Comparison of ENCODE assay signal across 1 cellular context in the genomic region with DNA sequence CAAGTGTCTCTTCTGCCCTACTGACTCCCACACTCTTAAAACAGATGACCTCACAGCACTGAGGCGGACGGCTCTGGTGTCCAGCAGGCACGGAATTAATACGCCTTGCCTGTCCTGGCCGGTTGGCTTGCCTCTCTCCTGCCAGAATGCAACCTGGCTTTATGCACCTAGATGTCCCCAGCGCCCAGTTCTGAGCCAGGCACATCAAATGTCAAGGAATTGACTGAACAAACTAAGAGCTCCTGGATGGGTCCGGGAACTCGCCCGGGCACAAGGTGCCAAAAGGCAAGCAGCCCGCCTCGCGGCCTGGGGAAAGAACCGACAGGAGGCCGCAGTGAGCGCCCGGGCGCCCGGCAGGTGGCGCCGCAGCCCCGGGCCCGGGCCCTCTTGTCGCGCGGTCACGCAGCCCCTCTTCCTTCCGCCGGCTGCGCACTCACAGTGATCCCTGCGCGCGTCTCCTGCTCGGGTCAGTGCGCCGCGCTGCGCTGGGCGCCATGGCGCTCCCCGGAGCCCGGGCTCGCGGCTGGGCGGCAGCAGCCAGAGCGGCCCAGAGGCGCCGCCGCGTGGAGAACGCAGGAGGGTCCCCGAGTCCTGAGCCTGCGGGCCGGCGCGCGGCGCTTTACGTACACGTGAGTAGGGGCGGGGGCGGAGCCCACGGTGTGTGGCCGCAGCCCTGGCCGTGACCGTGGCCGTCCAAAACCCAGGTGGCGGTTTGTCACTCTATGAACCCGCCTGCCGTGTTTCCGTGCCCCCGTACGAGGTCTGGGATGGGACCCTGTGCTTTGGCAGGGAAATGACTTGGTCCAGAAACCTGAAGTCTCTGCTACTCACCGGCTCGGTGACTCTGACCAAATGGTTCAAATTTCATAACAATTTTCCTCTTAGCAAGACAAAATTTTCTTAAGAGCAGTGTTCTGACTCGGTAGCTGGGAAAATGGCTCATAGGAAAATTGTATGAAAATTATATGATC.
TF ChIP-seq lines count a peak whose summit lies in the region.

Gene RSAD1 (plus strand): TSS at position 470 of the 971 bp plus-strand sequence. CDS start 25 bp downstream, at position 495.

TF ChIP-seq in HepG2, 621 proteins besides CTCF, POLR2A, EP300 and RAD21 (continued from another document and continues in another):
- TF ChIP-seq, protein P1, sequence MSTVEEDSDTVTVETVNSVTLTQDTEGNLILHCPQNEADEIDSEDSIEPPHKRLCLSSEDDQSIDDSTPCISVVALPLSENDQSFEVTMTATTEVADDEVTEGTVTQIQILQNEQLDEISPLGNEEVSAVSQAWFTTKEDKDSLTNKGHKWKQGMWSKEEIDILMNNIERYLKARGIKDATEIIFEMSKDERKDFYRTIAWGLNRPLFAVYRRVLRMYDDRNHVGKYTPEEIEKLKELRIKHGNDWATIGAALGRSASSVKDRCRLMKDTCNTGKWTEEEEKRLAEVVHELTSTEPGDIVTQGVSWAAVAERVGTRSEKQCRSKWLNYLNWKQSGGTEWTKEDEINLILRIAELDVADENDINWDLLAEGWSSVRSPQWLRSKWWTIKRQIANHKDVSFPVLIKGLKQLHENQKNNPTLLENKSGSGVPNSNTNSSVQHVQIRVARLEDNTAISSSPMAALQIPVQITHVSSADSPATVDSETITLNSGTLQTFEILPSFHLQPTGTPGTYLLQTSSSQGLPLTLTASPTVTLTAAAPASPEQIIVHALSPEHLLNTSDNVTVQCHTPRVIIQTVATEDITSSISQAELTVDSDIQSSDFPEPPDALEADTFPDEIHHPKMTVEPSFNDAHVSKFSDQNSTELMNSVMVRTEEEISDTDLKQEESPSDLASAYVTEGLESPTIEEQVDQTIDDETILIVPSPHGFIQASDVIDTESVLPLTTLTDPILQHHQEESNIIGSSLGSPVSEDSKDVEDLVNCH (CRISPR knock-in tag; IDR thresholded peaks at IDR 0.05), result no peak
- no peak for TF ChIP-seq GPN1 (CRISPR knock-in tag; IDR thresholded peaks at IDR 0.05; ENCODE audit: borderline replicate concordance)
- TF ChIP-seq HMG20A (CRISPR knock-in tag; IDR thresholded peaks at IDR 0.05; ENCODE audit: borderline replicate concordance), result no peak; the same call in 1 of the 2 replicates
- 0 out of 2 replicates have a peak, but pooled peaks have one; percentile 19 for TF ChIP-seq ZBTB42 (CRISPR knock-in tag; IDR thresholded peaks at IDR 0.05)
- TF ChIP-seq ZNF850 (CRISPR knock-in tag; conservative IDR thresholded peaks at IDR 0.05), result peak; percentile 76; the same call in 1 of the 2 replicates
- TF ChIP-seq STAG1 (CRISPR knock-in tag; IDR thresholded peaks at IDR 0.05), result peak; percentile 84
- TF ChIP-seq ELF4 (CRISPR knock-in tag; IDR thresholded peaks at IDR 0.05; ENCODE audit: borderline replicate concordance), result no peak
- peak; percentile 63 for TF ChIP-seq KDM3A (CRISPR knock-in tag; IDR thresholded peaks at IDR 0.05; ENCODE audit: low read depth)
- TF ChIP-seq ZNF383 (CRISPR knock-in tag; IDR thresholded peaks at IDR 0.05; ENCODE audit: borderline replicate concordance), result no peak
- TF ChIP-seq GABPA (IDR thresholded peaks at IDR 0.05; ENCODE audit: low read depth, low read length), result peak; percentile 68
- TF ChIP-seq GABPA (CRISPR knock-in tag; IDR thresholded peaks at IDR 0.05; ENCODE audit: low read depth), result peak; percentile 65; the same call in 1 of the 2 replicates
- peak; percentile 70; the same call in 1 of the 2 replicates for TF ChIP-seq ZNF512 (CRISPR knock-in tag; IDR thresholded peaks at IDR 0.05)
- no peak for TF ChIP-seq CC2D1A (CRISPR knock-in tag; IDR thresholded peaks at IDR 0.05)
- TF ChIP-seq, protein P2, sequence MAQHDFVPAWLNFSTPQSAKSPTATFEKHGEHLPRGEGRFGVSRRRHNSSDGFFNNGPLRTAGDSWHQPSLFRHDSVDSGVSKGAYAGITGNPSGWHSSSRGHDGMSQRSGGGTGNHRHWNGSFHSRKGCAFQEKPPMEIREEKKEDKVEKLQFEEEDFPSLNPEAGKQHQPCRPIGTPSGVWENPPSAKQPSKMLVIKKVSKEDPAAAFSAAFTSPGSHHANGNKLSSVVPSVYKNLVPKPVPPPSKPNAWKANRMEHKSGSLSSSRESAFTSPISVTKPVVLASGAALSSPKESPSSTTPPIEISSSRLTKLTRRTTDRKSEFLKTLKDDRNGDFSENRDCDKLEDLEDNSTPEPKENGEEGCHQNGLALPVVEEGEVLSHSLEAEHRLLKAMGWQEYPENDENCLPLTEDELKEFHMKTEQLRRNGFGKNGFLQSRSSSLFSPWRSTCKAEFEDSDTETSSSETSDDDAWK (CRISPR knock-in tag; IDR thresholded peaks at IDR 0.05), result no peak
- peak; percentile 91 for TF ChIP-seq ZBTB3 (CRISPR knock-in tag; IDR thresholded peaks at IDR 0.05; ENCODE audit: borderline replicate concordance, low read depth)
- peak; percentile 27; the same call in 1 of the 2 replicates for TF ChIP-seq MLX (CRISPR knock-in tag; IDR thresholded peaks at IDR 0.05)
- no peak for TF ChIP-seq FOXP1 (IDR thresholded peaks at IDR 0.05)
- no peak for TF ChIP-seq FOXP1 (CRISPR knock-in tag; IDR thresholded peaks at IDR 0.05)
- no peak for TF ChIP-seq PHB2 (IDR thresholded peaks at IDR 0.05; ENCODE audit: partially characterized antibody)
- no peak for TF ChIP-seq SRF (IDR thresholded peaks at IDR 0.05; ENCODE audit: low read depth, low read length)
- TF ChIP-seq ZFP90 (CRISPR knock-in tag; IDR thresholded peaks at IDR 0.05; ENCODE audit: borderline replicate concordance), result peak; percentile 74; the same call in 1 of the 2 replicates
- TF ChIP-seq, protein P3, sequence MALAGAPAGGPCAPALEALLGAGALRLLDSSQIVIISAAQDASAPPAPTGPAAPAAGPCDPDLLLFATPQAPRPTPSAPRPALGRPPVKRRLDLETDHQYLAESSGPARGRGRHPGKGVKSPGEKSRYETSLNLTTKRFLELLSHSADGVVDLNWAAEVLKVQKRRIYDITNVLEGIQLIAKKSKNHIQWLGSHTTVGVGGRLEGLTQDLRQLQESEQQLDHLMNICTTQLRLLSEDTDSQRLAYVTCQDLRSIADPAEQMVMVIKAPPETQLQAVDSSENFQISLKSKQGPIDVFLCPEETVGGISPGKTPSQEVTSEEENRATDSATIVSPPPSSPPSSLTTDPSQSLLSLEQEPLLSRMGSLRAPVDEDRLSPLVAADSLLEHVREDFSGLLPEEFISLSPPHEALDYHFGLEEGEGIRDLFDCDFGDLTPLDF (CRISPR knock-in tag; IDR thresholded peaks at IDR 0.05), result peak; percentile 82
- no peak; the same call in 1 of the 2 replicates for TF ChIP-seq TFAP4 (IDR thresholded peaks at IDR 0.05; ENCODE audit: borderline replicate concordance, low read depth)
- TF ChIP-seq STAT6 (CRISPR knock-in tag; IDR thresholded peaks at IDR 0.05; ENCODE audit: borderline replicate concordance), result peak; percentile 96; the same call in 1 of the 2 replicates
- peak; percentile 48; the same call in 1 of the 2 replicates for TF ChIP-seq MXD4 (CRISPR knock-in tag; IDR thresholded peaks at IDR 0.05)
- TF ChIP-seq, protein P4, sequence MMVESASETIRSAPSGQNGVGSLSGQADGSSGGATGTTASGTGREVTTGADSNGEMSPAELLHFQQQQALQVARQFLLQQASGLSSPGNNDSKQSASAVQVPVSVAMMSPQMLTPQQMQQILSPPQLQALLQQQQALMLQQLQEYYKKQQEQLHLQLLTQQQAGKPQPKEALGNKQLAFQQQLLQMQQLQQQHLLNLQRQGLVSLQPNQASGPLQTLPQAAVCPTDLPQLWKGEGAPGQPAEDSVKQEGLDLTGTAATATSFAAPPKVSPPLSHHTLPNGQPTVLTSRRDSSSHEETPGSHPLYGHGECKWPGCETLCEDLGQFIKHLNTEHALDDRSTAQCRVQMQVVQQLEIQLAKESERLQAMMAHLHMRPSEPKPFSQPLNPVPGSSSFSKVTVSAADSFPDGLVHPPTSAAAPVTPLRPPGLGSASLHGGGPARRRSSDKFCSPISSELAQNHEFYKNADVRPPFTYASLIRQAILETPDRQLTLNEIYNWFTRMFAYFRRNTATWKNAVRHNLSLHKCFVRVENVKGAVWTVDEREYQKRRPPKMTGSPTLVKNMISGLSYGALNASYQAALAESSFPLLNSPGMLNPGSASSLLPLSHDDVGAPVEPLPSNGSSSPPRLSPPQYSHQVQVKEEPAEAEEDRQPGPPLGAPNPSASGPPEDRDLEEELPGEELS (CRISPR knock-in tag; IDR thresholded peaks at IDR 0.05), result peak; percentile 39
- no peak for TF ChIP-seq POLR2AphosphoS2 (IDR thresholded peaks at IDR 0.05; ENCODE audit: low read depth, low read length)
- no peak for TF ChIP-seq ZNF629 (CRISPR knock-in tag; conservative IDR thresholded peaks at IDR 0.05)
- TF ChIP-seq ZBTB34 (CRISPR knock-in tag; IDR thresholded peaks at IDR 0.05), result 0 out of 2 replicates have a peak, but pooled peaks have one; percentile 83
- peak; percentile 93 for TF ChIP-seq TARDBP (CRISPR knock-in tag; IDR thresholded peaks at IDR 0.05)
- TF ChIP-seq SATB2 (CRISPR knock-in tag; IDR thresholded peaks at IDR 0.05), result peak; percentile 80; the same call in 1 of the 2 replicates
- TF ChIP-seq DZIP1 (CRISPR knock-in tag; IDR thresholded peaks at IDR 0.05), result no peak
- no peak for TF ChIP-seq NFE2 (CRISPR knock-in tag; IDR thresholded peaks at IDR 0.05)
- no peak for TF ChIP-seq SIX1 (CRISPR knock-in tag; IDR thresholded peaks at IDR 0.05; ENCODE audit: borderline replicate concordance)
- TF ChIP-seq NFATC3 (CRISPR knock-in tag; IDR thresholded peaks at IDR 0.05), result no peak
- TF ChIP-seq TSC22D2 (CRISPR knock-in tag; IDR thresholded peaks at IDR 0.05; ENCODE audit: borderline replicate concordance), result no peak; the same call in 1 of the 2 replicates
- TF ChIP-seq ZNF556 (CRISPR knock-in tag; IDR thresholded peaks at IDR 0.05; ENCODE audit: borderline replicate concordance), result peak; percentile 98
- TF ChIP-seq PAWR (CRISPR knock-in tag; IDR thresholded peaks at IDR 0.05; ENCODE audit: borderline replicate concordance), result no peak
